In genomic region chr21:44873356-44874239, GRCh38 we compare ENCODE assay signal across 8 cellular contexts. TPM values are rescaled to one million over a fixed set of nuclear protein-coding genes. Genes with fewer than 3 reads are reported as not detected.
DNase-seq lines count a peak whose midpoint lies in the region; ATAC-seq and TF ChIP-seq lines count a peak whose summit lies in the region.

PTTG1IP (minus strand) TSS chr21:44873690; CDS start chr21:44873616, 74 bp downstream.

- POLR2A ChIA-PET in AG04450 (lab: Yijun Ruan, JAX), result interaction anchor here (0.6 to 2.8 kb wide), 8 partner anchors 10 to 177 kb away, joined by 3 to 30 read pairs (median 4); partner anchors contain the start of genes SLX9 and UBE2G2

- H3K4me3 ChIP-seq in AG04450 (ENCODE audit: low read depth, low read length) (peak within 1 kb of the TSS; percentile 88), WERI-Rb-1 (ENCODE audit: low read depth, low read length) (peak within 1 kb of the TSS; percentile 87), breast epithelium (peak within 1 kb of the TSS; percentile 87 to 95 (median 91)), iPS-18c (ENCODE audit: insufficient read depth, low read depth, low read length) (peak within 1 kb of the TSS; percentile 90), skeletal muscle tissue (ENCODE audit: low read length in 3 of 3) (peak within 1 kb of the TSS; percentile 72 to 86 (median 81))

- no peak for TF ChIP-seq CTCF in AG04450 (IDR thresholded peaks at IDR 0.05; ENCODE audit: low read depth, low read length)
- TF ChIP-seq CTCF in WERI-Rb-1 (IDR thresholded peaks at IDR 0.05; ENCODE audit: low read depth, low read length), result no peak
- no peak for TF ChIP-seq CTCF in breast epithelium (IDR thresholded peaks at IDR 0.05)

- H3K36me3 ChIP-seq in WERI-Rb-1 (peaks cover 30% of the 10 kb centered on the region), breast epithelium (no peaks in the 10 kb centered on the region), skeletal muscle tissue (ENCODE audit: control insufficient read depth in 3 of 3, insufficient read depth in 3 of 3, low read length in 3 of 3) (no peaks in the 10 kb centered on the region)

- peak; percentile 47 for TF ChIP-seq POLR2A in breast epithelium (IDR thresholded peaks at IDR 0.05)

- H3K4me1 ChIP-seq in breast epithelium (peaks cover 14 to 28% of the 10 kb centered on the region in 2 donors), skeletal muscle tissue (ENCODE audit: control insufficient read depth in 3 of 3, insufficient read depth in 3 of 3, low read length in 3 of 3) (peaks cover 54 to 62% (median 60%) of the 10 kb centered on the region in 3 donors)

- H3K27ac ChIP-seq in AG04450 (ENCODE audit: low read depth, low read length), result peak within 1 kb of the TSS; percentile 68
- peak within 1 kb of the TSS; percentile 92 for H3K27ac ChIP-seq in WERI-Rb-1
- H3K27ac ChIP-seq in breast epithelium, result peak within 1 kb of the TSS; percentile 91
- H3K27ac ChIP-seq in skeletal muscle tissue (ENCODE audit: low read depth, low read length), result peak within 1 kb of the TSS; percentile 95

- DNase-seq in AG04450 (ENCODE audit: low read depth, low spot score) (peak; percentile 90), NCI-H2227 (lab: John Stamatoyannopoulos, UW; ENCODE audit: unreplicated experiment) (peak; percentile 100), WERI-Rb-1 (peak; percentile 100), breast epithelium (ENCODE audit: low spot score in 2 of 2) (peak; percentile 97 to 98)

- H3K27me3 ChIP-seq in AG04450 (ENCODE audit: control insufficient read depth, insufficient read depth, low read length) (no peaks in the 10 kb centered on the region), WERI-Rb-1 (ENCODE audit: insufficient read depth, low read depth, severe bottlenecking) (no peaks in the 10 kb centered on the region), breast epithelium (no peaks in the 10 kb centered on the region), skeletal muscle tissue (ENCODE audit: control insufficient read depth in 3 of 3, insufficient read depth in 3 of 3, low read length in 3 of 3) (no peaks in the 10 kb centered on the region)

- intact Hi-C loops in breast epithelium (cut with DNase I; ENCODE audit: low total_unique reads), result loop anchor here (5.0 kb wide), 1 partner anchor 71 kb away; the partner anchor contains the start of gene UBE2G2

- peak; percentile 75 for ATAC-seq in GM18907 (IDR thresholded peaks at IDR 0.05; ENCODE audit: unreplicated experiment)
- peak; percentile 67 for ATAC-seq in HG03139 (IDR thresholded peaks at IDR 0.05; ENCODE audit: unreplicated experiment)

- CTCF ChIA-PET in AG04450 (lab: Charles Lee), result no interaction called here

- H3K9me3 ChIP-seq in AG04450 (ENCODE audit: control insufficient read depth, insufficient read depth, low read length) (no peaks in the 10 kb centered on the region; the same call in 1 of the 2 replicates), WERI-Rb-1 (ENCODE audit: severe bottlenecking) (no peaks in the 10 kb centered on the region), breast epithelium (no peaks in the 10 kb centered on the region), iPS-18c (ENCODE audit: control insufficient read depth, insufficient read depth, low read length) (peaks cover 2% of the 10 kb centered on the region), skeletal muscle tissue (ENCODE audit: control insufficient read depth in 3 of 3, low read length in 3 of 3) (no peaks in the 10 kb centered on the region)

- peak within 1 kb of the TSS; percentile 75 to 92 (median 85) for H3K9ac ChIP-seq in skeletal muscle tissue (ENCODE audit: low read depth in 1 of 3, low read length in 3 of 3)

RNA-seq across cellular contexts. Expression of gene PTTG1IP, which starts in this region (rescaled TPM):
- 240 and 249 TPM in 2 replicates for polyA plus RNA-seq in AG04450 (2011; rRNA removed)
- 134 and 137 TPM in 2 replicates for polyA minus RNA-seq in AG04450 (2011; rRNA and poly(A)+ RNA removed)
- total RNA-seq in breast epithelium, result 100 to 1,000 TPM; 187 to 351 (median 272) TPM
- 98.1 TPM for total RNA-seq in skeletal muscle tissue

Comparison
In these comparisons a context has a peak if more than half of its experiments do, and no peak if none do; other contexts are left out.
1. Peak in every context shown above with its lines: DNase-seq, ATAC-seq, H3K4me3 ChIP-seq and H3K27ac ChIP-seq.